9 cellular contexts compared by ENCODE assay signal in the genomic region with DNA sequence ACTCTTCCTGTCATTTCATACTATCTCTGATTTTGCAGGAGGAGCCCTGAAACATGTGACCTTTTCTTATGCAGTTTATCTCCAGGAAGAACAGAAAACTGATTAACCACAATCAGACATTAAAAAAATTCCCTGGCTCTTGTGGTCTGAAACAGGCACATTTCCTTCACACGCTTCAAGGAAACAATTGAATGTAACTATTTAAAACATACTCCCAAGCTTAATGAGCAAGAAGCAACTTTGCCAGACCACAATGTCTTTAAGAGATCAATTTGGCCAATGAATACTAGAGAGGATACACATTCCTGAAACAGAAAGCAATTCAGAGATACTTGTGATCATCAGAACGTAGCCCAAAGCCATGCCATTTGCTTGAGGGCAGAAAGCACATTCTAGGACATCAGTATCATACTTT.
DNase-seq lines count a peak whose midpoint lies in the region; ATAC-seq, FAIRE-seq and TF ChIP-seq lines count a peak whose summit lies in the region.
"Had no signal": no experiment of that assay in that cellular context is flagged by ENCODE, and none has a peak within 500 bp of the region (broad histone marks: within the 10 kb centered on the region; RNA-seq: fewer than 3 reads in every experiment).

No MANE protein-coding gene starts in this region.

- H3K27me3 Mint-ChIP-seq in nephron progenitor cell (ENCODE audit: low read depth, poor library complexity): no peaks in the 10 kb centered on the region

- FAIRE-seq in GM18507 (lab: Jason Lieb, UNC): peak; percentile 84
- FAIRE-seq: colon had no signal

- peaks cover 84% of the 10 kb centered on the region for H3K4me1 Mint-ChIP-seq in nephron progenitor cell

- ATAC-seq in HG02759 (IDR thresholded peaks at IDR 0.05; ENCODE audit: unreplicated experiment) (peak; percentile 34), HG02840 (IDR thresholded peaks at IDR 0.05; ENCODE audit: low FRiP score, unreplicated experiment) (no peak)

- H3K36me3 Mint-ChIP-seq in nephron progenitor cell (ENCODE audit: low read depth): peaks cover 11% of the 10 kb centered on the region

- no peak for DNase-seq in GM18507 (ENCODE audit: extremely low spot score, insufficient read length, low read depth)
- peak; percentile 29 for DNase-seq in amniotic epithelial cell (ENCODE audit: low read depth)
- no peak for DNase-seq in nephron progenitor cell
- DNase-seq in COR-L47 (lab: John Stamatoyannopoulos, UW): no peak
- no peak for DNase-seq in inferior parietal cortex (ENCODE audit: extremely low spot score)
- no peak for DNase-seq in NCI-H524 treated with DMSO at 0.1 percent for 48 hours (lab: John Stamatoyannopoulos, UW)

- peak overlapping the region; percentile 96 for H3K27ac Mint-ChIP-seq in nephron progenitor cell

- no peak for TF ChIP-seq CTCF in nephron progenitor cell (IDR thresholded peaks at IDR 0.05)

- H3K9me3 Mint-ChIP-seq in nephron progenitor cell: no peaks in the 10 kb centered on the region

- no peak overlapping the region for H3K4me3 Mint-ChIP-seq in nephron progenitor cell
